Comparison of ENCODE assay signal across 1 cellular context in the genomic region with DNA sequence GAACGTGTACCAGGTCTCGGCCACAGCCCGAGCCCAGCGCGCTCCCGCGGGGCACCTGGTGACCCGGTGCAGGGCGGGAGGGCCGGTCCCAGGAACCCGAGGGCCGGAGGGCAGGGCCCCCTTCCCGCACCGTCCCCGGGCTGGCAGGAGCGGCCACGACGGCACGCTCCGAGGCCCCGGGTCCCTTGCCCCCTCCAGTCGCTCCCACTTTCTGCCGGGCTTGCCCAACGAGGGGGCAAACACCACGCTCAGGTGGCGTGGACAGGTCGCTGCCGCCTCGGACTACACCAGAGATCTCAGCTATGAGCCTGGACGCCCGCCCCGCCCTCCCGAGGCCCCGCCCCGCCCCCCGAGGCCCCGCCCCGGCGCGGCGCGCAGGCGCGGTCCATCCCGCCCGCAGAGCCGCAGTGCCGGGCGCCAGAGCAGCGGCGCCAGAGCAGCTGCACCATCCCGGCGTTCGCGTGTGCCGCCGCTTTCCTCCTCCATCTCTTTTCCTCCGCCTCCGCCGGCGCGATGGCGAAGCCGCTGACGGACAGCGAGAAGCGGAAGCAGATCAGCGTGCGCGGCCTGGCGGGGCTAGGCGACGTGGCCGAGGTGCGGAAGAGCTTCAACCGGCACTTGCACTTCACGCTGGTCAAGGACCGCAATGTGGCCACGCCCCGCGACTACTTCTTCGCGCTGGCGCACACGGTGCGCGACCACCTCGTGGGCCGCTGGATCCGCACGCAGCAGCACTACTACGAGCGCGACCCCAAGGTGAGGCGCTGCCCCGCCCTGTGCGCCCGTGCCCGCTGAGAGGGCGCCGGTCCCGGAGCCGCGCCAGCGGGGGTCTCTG.
TF ChIP-seq lines count a peak whose summit lies in the region.

A gene (plus strand): TSS at position 420 of the 835 bp plus-strand sequence. CDS start 94 bp downstream, at position 514.

TF ChIP-seq in HepG2, 621 proteins besides CTCF, POLR2A, EP300 and RAD21 (continued from another document and continues in another):
- TF ChIP-seq, protein P1, sequence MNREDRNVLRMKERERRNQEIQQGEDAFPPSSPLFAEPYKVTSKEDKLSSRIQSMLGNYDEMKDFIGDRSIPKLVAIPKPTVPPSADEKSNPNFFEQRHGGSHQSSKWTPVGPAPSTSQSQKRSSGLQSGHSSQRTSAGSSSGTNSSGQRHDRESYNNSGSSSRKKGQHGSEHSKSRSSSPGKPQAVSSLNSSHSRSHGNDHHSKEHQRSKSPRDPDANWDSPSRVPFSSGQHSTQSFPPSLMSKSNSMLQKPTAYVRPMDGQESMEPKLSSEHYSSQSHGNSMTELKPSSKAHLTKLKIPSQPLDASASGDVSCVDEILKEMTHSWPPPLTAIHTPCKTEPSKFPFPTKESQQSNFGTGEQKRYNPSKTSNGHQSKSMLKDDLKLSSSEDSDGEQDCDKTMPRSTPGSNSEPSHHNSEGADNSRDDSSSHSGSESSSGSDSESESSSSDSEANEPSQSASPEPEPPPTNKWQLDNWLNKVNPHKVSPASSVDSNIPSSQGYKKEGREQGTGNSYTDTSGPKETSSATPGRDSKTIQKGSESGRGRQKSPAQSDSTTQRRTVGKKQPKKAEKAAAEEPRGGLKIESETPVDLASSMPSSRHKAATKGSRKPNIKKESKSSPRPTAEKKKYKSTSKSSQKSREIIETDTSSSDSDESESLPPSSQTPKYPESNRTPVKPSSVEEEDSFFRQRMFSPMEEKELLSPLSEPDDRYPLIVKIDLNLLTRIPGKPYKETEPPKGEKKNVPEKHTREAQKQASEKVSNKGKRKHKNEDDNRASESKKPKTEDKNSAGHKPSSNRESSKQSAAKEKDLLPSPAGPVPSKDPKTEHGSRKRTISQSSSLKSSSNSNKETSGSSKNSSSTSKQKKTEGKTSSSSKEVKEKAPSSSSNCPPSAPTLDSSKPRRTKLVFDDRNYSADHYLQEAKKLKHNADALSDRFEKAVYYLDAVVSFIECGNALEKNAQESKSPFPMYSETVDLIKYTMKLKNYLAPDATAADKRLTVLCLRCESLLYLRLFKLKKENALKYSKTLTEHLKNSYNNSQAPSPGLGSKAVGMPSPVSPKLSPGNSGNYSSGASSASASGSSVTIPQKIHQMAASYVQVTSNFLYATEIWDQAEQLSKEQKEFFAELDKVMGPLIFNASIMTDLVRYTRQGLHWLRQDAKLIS (CRISPR knock-in tag; IDR thresholded peaks at IDR 0.05), result no peak
- TF ChIP-seq GZF1 (CRISPR knock-in tag; IDR thresholded peaks at IDR 0.05) (peak; percentile 90), ZNF530 (CRISPR knock-in tag; IDR thresholded peaks at IDR 0.05; ENCODE audit: low read depth) (0 out of 2 replicates have a peak, but pooled peaks have one; percentile 65), ZNF12 (CRISPR knock-in tag; IDR thresholded peaks at IDR 0.05) (peak; percentile 50), ZNF557 (CRISPR knock-in tag; IDR thresholded peaks at IDR 0.05) (peak; percentile 97), NFE2L2 (IDR thresholded peaks at IDR 0.05; ENCODE audit: low read length) (no peak), NFIB (CRISPR knock-in tag; IDR thresholded peaks at IDR 0.05; ENCODE audit: borderline replicate concordance) (no peak), GABPA (IDR thresholded peaks at IDR 0.05; ENCODE audit: low read depth, low read length) (peak; percentile 28; the same call in 1 of the 2 replicates), GABPA (CRISPR knock-in tag; IDR thresholded peaks at IDR 0.05; ENCODE audit: low read depth) (peak; percentile 45; the same call in 1 of the 2 replicates), ZNF577 (CRISPR knock-in tag; IDR thresholded peaks at IDR 0.05; ENCODE audit: borderline replicate concordance, low read depth) (no peak), SIX4 (CRISPR knock-in tag; IDR thresholded peaks at IDR 0.05) (peak; percentile 81; the same call in 1 of the 2 replicates), SP4 (CRISPR knock-in tag; IDR thresholded peaks at IDR 0.05) (peak; percentile 93), RBM22 (optimal IDR thresholded peaks at IDR 0.05; ENCODE audit: low read length) (no peak), ZNF567 (CRISPR knock-in tag; IDR thresholded peaks at IDR 0.05; ENCODE audit: borderline replicate concordance) (peak; percentile 95; the same call in 1 of the 2 replicates), ZBTB7A (CRISPR knock-in tag; IDR thresholded peaks at IDR 0.05) (peak; percentile 91), SP1 (IDR thresholded peaks at IDR 0.05) (no peak), SP1 (CRISPR knock-in tag; IDR thresholded peaks at IDR 0.05) (peak; percentile 77), ZSCAN20 (CRISPR knock-in tag; IDR thresholded peaks at IDR 0.05; ENCODE audit: borderline replicate concordance) (peak; percentile 88), SNAPC2 (CRISPR knock-in tag; IDR thresholded peaks at IDR 0.05) (peak; percentile 87), ISX (CRISPR knock-in tag; conservative IDR thresholded peaks at IDR 0.05) (peak; percentile 62; the same call in 1 of the 2 replicates), POLR2AphosphoS2 (IDR thresholded peaks at IDR 0.05; ENCODE audit: low read depth, low read length) (0 out of 2 replicates have a peak, but pooled peaks have one; percentile 21), ZNF30 (CRISPR knock-in tag; IDR thresholded peaks at IDR 0.05) (no peak), ZNF20 (CRISPR knock-in tag; IDR thresholded peaks at IDR 0.05) (peak; percentile 74), MAFG (CRISPR knock-in tag; IDR thresholded peaks at IDR 0.05) (no peak; the same call in 1 of the 2 replicates), MIXL1 (CRISPR knock-in tag; IDR thresholded peaks at IDR 0.05) (peak; percentile 82), TBX2 (CRISPR knock-in tag; IDR thresholded peaks at IDR 0.05; ENCODE audit: borderline replicate concordance) (peak; percentile 78)
- TF ChIP-seq, protein P2, sequence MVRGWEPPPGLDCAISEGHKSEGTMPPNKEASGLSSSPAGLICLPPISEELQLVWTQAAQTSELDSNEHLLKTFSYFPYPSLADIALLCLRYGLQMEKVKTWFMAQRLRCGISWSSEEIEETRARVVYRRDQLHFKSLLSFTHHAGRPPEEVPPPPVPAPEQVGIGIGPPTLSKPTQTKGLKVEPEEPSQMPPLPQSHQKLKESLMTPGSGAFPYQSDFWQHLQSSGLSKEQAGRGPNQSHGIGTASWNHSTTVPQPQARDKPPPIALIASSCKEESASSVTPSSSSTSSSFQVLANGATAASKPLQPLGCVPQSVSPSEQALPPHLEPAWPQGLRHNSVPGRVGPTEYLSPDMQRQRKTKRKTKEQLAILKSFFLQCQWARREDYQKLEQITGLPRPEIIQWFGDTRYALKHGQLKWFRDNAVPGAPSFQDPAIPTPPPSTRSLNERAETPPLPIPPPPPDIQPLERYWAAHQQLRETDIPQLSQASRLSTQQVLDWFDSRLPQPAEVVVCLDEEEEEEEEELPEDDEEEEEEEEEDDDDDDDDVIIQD (CRISPR knock-in tag; IDR thresholded peaks at IDR 0.05; ENCODE audit: low read depth), result peak; percentile 32; the same call in 1 of the 2 replicates
- TF ChIP-seq, protein P3, sequence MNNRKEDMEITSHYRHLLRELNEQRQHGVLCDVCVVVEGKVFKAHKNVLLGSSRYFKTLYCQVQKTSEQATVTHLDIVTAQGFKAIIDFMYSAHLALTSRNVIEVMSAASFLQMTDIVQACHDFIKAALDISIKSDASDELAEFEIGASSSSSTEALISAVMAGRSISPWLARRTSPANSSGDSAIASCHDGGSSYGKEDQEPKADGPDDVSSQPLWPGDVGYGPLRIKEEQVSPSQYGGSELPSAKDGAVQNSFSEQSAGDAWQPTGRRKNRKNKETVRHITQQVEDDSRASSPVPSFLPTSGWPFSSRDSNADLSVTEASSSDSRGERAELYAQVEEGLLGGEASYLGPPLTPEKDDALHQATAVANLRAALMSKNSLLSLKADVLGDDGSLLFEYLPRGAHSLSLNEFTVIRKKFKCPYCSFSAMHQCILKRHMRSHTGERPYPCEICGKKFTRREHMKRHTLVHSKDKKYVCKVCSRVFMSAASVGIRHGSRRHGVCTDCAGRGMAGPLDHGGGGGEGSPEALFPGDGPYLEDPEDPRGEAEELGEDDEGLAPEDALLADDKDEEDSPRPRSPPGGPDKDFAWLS (CRISPR knock-in tag; IDR thresholded peaks at IDR 0.05; ENCODE audit: borderline replicate concordance), result peak; percentile 59; the same call in 1 of the 2 replicates
- TF ChIP-seq, protein P4, sequence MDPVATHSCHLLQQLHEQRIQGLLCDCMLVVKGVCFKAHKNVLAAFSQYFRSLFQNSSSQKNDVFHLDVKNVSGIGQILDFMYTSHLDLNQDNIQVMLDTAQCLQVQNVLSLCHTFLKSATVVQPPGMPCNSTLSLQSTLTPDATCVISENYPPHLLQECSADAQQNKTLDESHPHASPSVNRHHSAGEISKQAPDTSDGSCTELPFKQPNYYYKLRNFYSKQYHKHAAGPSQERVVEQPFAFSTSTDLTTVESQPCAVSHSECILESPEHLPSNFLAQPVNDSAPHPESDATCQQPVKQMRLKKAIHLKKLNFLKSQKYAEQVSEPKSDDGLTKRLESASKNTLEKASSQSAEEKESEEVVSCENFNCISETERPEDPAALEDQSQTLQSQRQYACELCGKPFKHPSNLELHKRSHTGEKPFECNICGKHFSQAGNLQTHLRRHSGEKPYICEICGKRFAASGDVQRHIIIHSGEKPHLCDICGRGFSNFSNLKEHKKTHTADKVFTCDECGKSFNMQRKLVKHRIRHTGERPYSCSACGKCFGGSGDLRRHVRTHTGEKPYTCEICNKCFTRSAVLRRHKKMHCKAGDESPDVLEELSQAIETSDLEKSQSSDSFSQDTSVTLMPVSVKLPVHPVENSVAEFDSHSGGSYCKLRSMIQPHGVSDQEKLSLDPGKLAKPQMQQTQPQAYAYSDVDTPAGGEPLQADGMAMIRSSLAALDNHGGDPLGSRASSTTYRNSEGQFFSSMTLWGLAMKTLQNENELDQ (CRISPR knock-in tag; IDR thresholded peaks at IDR 0.05; ENCODE audit: borderline replicate concordance), result peak; percentile 89; the same call in 1 of the 2 replicates
- TF ChIP-seq, protein P5, sequence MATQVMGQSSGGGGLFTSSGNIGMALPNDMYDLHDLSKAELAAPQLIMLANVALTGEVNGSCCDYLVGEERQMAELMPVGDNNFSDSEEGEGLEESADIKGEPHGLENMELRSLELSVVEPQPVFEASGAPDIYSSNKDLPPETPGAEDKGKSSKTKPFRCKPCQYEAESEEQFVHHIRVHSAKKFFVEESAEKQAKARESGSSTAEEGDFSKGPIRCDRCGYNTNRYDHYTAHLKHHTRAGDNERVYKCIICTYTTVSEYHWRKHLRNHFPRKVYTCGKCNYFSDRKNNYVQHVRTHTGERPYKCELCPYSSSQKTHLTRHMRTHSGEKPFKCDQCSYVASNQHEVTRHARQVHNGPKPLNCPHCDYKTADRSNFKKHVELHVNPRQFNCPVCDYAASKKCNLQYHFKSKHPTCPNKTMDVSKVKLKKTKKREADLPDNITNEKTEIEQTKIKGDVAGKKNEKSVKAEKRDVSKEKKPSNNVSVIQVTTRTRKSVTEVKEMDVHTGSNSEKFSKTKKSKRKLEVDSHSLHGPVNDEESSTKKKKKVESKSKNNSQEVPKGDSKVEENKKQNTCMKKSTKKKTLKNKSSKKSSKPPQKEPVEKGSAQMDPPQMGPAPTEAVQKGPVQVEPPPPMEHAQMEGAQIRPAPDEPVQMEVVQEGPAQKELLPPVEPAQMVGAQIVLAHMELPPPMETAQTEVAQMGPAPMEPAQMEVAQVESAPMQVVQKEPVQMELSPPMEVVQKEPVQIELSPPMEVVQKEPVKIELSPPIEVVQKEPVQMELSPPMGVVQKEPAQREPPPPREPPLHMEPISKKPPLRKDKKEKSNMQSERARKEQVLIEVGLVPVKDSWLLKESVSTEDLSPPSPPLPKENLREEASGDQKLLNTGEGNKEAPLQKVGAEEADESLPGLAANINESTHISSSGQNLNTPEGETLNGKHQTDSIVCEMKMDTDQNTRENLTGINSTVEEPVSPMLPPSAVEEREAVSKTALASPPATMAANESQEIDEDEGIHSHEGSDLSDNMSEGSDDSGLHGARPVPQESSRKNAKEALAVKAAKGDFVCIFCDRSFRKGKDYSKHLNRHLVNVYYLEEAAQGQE (IDR thresholded peaks at IDR 0.05; ENCODE audit: borderline replicate concordance in 1 of 2, low read depth in 1 of 2, low read length in 2 of 2), result peak in 1 of 2 experiments; percentile 38; a peak in 1 of 4 replicates
- TF ChIP-seq, protein P6, sequence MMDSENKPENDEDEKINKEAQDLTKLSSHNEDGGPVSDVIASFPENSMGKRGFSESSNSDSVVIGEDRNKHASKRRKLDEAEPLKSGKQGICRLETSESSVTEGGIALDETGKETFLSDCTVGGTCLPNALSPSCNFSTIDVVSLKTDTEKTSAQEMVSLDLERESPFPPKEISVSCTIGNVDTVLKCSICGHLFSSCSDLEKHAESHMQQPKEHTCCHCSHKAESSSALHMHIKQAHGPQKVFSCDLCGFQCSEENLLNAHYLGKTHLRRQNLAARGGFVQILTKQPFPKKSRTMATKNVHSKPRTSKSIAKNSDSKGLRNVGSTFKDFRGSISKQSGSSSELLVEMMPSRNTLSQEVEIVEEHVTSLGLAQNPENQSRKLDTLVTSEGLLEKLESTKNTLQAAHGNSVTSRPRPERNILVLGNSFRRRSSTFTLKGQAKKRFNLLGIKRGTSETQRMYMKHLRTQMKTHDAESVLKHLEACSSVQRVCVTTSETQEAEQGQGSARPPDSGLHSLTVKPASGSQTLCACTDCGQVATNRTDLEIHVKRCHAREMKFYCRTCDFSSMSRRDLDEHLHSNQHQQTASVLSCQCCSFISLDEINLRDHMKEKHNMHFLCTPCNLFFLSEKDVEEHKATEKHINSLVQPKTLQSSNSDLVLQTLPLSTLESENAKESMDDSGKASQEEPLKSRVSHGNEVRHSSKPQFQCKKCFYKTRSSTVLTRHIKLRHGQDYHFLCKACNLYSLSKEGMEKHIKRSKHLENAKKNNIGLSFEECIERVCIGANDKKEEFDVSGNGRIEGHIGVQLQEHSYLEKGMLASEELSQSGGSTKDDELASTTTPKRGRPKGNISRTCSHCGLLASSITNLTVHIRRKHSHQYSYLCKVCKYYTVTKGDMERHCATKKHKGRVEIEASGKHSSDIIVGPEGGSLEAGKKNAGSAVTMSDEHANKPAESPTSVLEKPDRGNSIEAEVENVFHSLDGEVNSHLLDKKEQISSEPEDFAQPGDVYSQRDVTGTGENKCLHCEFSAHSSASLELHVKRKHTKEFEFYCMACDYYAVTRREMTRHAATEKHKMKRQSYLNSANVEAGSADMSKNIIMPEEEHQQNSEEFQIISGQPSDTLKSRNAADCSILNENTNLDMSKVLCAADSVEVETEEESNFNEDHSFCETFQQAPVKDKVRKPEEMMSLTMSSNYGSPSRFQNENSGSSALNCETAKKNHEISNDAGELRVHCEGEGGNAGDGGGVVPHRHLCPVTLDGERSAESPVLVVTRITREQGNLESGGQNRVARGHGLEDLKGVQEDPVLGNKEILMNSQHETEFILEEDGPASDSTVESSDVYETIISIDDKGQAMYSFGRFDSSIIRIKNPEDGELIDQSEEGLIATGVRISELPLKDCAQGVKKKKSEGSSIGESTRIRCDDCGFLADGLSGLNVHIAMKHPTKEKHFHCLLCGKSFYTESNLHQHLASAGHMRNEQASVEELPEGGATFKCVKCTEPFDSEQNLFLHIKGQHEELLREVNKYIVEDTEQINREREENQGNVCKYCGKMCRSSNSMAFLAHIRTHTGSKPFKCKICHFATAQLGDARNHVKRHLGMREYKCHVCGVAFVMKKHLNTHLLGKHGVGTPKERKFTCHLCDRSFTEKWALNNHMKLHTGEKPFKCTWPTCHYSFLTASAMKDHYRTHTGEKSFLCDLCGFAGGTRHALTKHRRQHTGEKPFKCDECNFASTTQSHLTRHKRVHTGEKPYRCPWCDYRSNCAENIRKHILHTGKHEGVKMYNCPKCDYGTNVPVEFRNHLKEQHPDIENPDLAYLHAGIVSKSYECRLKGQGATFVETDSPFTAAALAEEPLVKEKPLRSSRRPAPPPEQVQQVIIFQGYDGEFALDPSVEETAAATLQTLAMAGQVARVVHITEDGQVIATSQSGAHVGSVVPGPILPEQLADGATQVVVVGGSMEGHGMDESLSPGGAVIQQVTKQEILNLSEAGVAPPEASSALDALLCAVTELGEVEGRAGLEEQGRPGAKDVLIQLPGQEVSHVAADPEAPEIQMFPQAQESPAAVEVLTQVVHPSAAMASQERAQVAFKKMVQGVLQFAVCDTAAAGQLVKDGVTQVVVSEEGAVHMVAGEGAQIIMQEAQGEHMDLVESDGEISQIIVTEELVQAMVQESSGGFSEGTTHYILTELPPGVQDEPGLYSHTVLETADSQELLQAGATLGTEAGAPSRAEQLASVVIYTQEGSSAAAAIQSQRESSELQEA (CRISPR knock-in tag; IDR thresholded peaks at IDR 0.05; ENCODE audit: not compliant biosample characterization), result peak; percentile 93
